9 cellular contexts compared by ENCODE assay signal in the genomic region with DNA sequence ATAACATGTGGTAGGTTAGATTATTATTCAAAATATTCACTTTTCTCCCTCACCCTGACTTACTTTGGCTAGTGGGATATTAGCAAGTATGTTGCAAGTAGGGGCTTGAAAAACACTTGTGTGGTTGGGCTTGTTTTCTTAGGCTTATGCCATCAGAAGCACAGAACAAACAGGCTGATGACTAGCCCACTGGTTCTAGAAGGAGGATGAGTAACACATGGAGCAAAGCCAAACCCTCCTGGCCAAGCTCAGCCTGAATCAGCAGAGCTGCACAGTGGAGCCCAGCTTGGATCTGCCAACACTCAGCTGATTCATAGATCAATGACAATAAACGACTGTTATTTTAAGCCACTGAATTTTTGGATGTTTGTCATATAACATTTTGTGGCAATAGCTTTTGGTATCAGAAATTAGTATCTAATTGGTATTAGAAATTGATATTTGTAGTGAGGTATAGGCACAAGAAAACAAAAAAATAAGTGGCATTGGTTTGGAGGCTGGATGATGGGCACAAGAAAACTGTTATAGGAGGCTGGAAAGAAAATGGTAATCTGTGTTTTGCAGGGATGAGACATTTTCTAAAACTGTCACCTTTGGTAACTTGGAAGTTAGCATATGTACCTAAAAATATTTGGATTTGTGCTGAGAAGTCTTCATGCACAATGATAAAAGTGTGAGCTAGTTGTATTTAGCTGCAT. TPM values are rescaled to one million over a fixed set of nuclear protein-coding genes. Genes with fewer than 3 reads are reported as not detected.
DNase-seq lines count a peak whose midpoint lies in the region; ATAC-seq and TF ChIP-seq lines count a peak whose summit lies in the region.
"Had no signal": no experiment of that assay in that cellular context is flagged by ENCODE, and none has a peak within 500 bp of the region (broad histone marks: within the 10 kb centered on the region; RNA-seq: fewer than 3 reads in every experiment).

No MANE protein-coding gene starts in this region.

- H3K27ac Mint-ChIP-seq in natural killer cell: no peak overlapping the region
- H3K27ac Mint-ChIP-seq: IgD-negative memory B cell had no signal

- H3K9me3 Mint-ChIP-seq in natural killer cell: no peaks in the 10 kb centered on the region
- H3K9me3 Mint-ChIP-seq: IgD-negative memory B cell had no signal

- H3K4me1 ChIP-seq in right lobe of liver: peaks cover 0 to 7% (median 0%) of the 10 kb centered on the region in 4 donors

- H3K4me3 Mint-ChIP-seq in natural killer cell: no peak overlapping the region
- H3K4me3 Mint-ChIP-seq: IgD-negative memory B cell had no signal

- DNase-seq in A172 (ENCODE audit: low spot score) (peak; percentile 96), M059J (ENCODE audit: low read depth) (peak; percentile 96), cardiac fibroblast (ENCODE audit: low read depth in 2 of 2) (peak; percentile 94 to 99), right lobe of liver (peak; percentile 58 to 86 (median 73)), NCI-H187 (lab: John Stamatoyannopoulos, UW) (no peak), natural killer cell (no peak)
- DNase-seq in stimulated activated CD4-positive, alpha-beta T cell treated with anti-CD3 and anti-CD28 coated beads, Interleukin-2, amount 100 ng/mL, for 48 hours: no peak

- no peak for TF ChIP-seq CTCF in cardiac fibroblast (IDR thresholded peaks at IDR 0.05; ENCODE audit: low read depth, low read length)
- TF ChIP-seq CTCF in right lobe of liver (IDR thresholded peaks at IDR 0.05): no peak
- TF ChIP-seq CTCF in natural killer cell (IDR thresholded peaks at IDR 0.05): no peak

- no peaks in the 10 kb centered on the region for H3K36me3 Mint-ChIP-seq in natural killer cell

- H3K9me3 ChIP-seq in right lobe of liver: no peaks in the 10 kb centered on the region

- no peaks in the 10 kb centered on the region for H3K27me3 ChIP-seq in right lobe of liver

- TF ChIP-seq POLR2A in right lobe of liver (IDR thresholded peaks at IDR 0.05): no peak

- ATAC-seq in right lobe of liver (peak; percentile 92 to 99 (median 95)), GM18873 (IDR thresholded peaks at IDR 0.05; ENCODE audit: low FRiP score, unreplicated experiment) (no peak), natural killer cell (no peak)

- peaks cover 6 to 22% of the 10 kb centered on the region in 2 donors for H3K27me3 Mint-ChIP-seq in natural killer cell (ENCODE audit: low read depth in 2 of 2)

- no peaks in the 10 kb centered on the region for H3K4me1 Mint-ChIP-seq in natural killer cell

- H3K4me3 ChIP-seq in cardiac fibroblast (replicated peaks in 1 of 2; ENCODE audit: low read depth in 2 of 2, low read length in 2 of 2) (no peak overlapping the region), right lobe of liver (no peak overlapping the region)

- intact Hi-C loops in right lobe of liver (cut with DNase I): no loop called here
- intact Hi-C loops in natural killer cell (cut with micrococcal nuclease): no loop called here

- H3K36me3 ChIP-seq in right lobe of liver: no peaks in the 10 kb centered on the region

- H3K27ac ChIP-seq in right lobe of liver: no peak overlapping the region

- 18% methylated on average over 1 of the region's 1 CpG for WGBS in right lobe of liver (ENCODE audit: insufficient coverage, low coverage, low lambda C conversion rate, missing lambda C conversion rate)

RNA-seq across cellular contexts. Expression of a gene that starts 46.1 kb away (rescaled TPM):
- total RNA-seq in A172 (2014; rRNA removed; shearing (Covaris generic)): 0.71 and 0.89 TPM in 2 replicates
- total RNA-seq in M059J (2014; rRNA removed; shearing (Covaris generic)): 0.64 and 0.99 TPM in 2 replicates
- total RNA-seq in right lobe of liver (10 to 100 TPM in 3 of 6 experiments, 1 to 10 TPM in 3; 3.6 to 29.4 (median 11.0) TPM), natural killer cell (1 to 10 TPM; 2.6 to 4.0 (median 3.2) TPM)

Comparison
In these comparisons a context has a peak if more than half of its experiments do, and no peak if none do; other contexts are left out.
1. DNase-seq: peak in A172 (single experiment), M059J (single experiment), cardiac fibroblast (2 of 2) and right lobe of liver (3 of 3); none in stimulated activated CD4-positive, alpha-beta T cell treated with anti-CD3 and anti-CD28 coated beads, Interleukin-2, amount 100 ng/mL, for 48 hours (0 of 2), NCI-H187 (0 of 2) and natural killer cell (single experiment).
2. ATAC-seq: peak in right lobe of liver (4 of 4); none in GM18873 (single experiment) and natural killer cell (0 of 3).